In the genomic region with DNA sequence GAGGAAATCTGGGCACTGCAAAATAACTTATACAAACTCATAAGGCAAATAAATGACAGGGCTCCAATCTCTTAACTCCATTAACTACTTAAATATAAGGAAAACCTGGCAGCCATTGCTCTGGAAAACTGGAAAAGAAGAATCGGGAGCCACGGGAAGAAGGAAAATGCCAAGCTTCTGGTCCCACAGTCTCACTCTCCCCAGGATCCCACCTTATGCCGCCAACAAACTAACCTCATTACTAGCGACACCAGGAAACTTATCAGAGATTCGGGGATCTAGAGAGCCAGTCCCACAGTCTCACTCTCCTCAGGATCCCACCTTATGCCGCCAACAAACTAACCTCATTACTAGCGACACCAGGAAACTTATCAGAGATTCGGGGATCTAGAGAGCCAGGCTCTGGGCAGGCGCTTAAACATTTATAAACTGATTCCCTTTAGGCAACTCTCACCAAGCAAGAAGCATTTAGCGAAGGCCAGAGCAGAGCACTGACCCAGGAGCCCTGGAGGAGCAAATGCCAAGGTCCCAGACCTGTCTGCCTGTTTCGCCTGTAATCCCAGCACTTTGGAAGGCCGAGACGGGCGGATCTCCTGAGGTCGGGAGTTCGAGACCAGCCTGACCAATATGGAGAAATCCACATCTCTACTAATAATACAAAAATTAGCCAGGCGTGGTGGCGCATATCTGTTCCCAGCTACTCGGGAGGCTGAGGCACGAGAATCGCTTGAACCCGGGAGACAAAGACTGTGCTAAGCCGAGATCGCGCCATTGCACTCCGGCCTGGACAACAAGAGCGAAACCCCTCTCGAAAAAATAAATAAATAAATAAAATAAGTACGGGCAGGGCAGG, we compare ENCODE assay signal across 8 cellular contexts. TPM values are rescaled to one million over a fixed set of nuclear protein-coding genes. Genes with fewer than 3 reads are reported as not detected.
DNase-seq lines count a peak whose midpoint lies in the region; ATAC-seq, FAIRE-seq and TF ChIP-seq lines count a peak whose summit lies in the region.

No MANE protein-coding gene starts in this region.

- H3K18ac ChIP-seq in mesenchymal stem cell (ENCODE audit: low read depth in 1 of 2, low read length in 2 of 2) = no peak overlapping the region

- H3K27ac ChIP-seq in C4-2B (peak overlapping the region; percentile 85), HL-60 (replicated peaks) (peak overlapping the region; percentile 90), GM12878 (ENCODE audit: control insufficient read depth, insufficient read depth) (peak overlapping the region; percentile 82), mesenchymal stem cell (ENCODE audit: low read length, poor library complexity, severe bottlenecking) (no peak overlapping the region)

- H4K20me1 ChIP-seq in GM12878 (ENCODE audit: control insufficient read depth, insufficient read depth) = no peaks in the 10 kb centered on the region

- H3K14ac ChIP-seq in mesenchymal stem cell (ENCODE audit: low read length in 2 of 2) = no peak overlapping the region

- POLR2A ChIA-PET in GM12878 (lab: Charles Lee) = interaction anchor here (1.0 kb wide), 1 partner anchor 75 kb away, joined by 3 read pairs; no protein-coding TSS in a partner anchor

- H4K8ac ChIP-seq in mesenchymal stem cell (ENCODE audit: low read length) = no peak overlapping the region

- H2BK12ac ChIP-seq in mesenchymal stem cell (ENCODE audit: low read length in 2 of 2) = no peak overlapping the region

- H3K4me2 ChIP-seq in GM12878 (ENCODE audit: control insufficient read depth, insufficient read depth) (peak overlapping the region; percentile 79), mesenchymal stem cell (ENCODE audit: low read length, poor library complexity, severe bottlenecking) (peak overlapping the region; percentile 67)

- peak overlapping the region; percentile 81 for H2BK5ac ChIP-seq in mesenchymal stem cell (ENCODE audit: low read depth, low read length, poor library complexity, severe bottlenecking)

- peak overlapping the region; percentile 52 for H2BK120ac ChIP-seq in mesenchymal stem cell (ENCODE audit: low read depth, low read length)

- H3K4me1 ChIP-seq in GM12878 (ENCODE audit: control insufficient read depth, insufficient read depth, low read length) (no peaks in the 10 kb centered on the region; the same call in 1 of the 2 replicates), mesenchymal stem cell (ENCODE audit: control insufficient read depth, insufficient read depth, low read depth, low read length) (no peaks in the 10 kb centered on the region)

- H3K9ac ChIP-seq in GM12878 (ENCODE audit: control insufficient read depth, insufficient read depth, low read length) (peak overlapping the region; percentile 96), mesenchymal stem cell (ENCODE audit: low read length) (peak overlapping the region; percentile 96)

- H4K91ac ChIP-seq in mesenchymal stem cell (ENCODE audit: low read length) = peak overlapping the region; percentile 87

- H3K4ac ChIP-seq in mesenchymal stem cell (ENCODE audit: low read depth in 1 of 2, low read length in 2 of 2) = no peak overlapping the region

- peak overlapping the region; percentile 89 for H3K4me3 ChIP-seq in HL-60 (replicated peaks; ENCODE audit: insufficient read depth, low read length)
- peak overlapping the region; percentile 98 for H3K4me3 ChIP-seq in GM12878
- H3K4me3 ChIP-seq in mesenchymal stem cell (ENCODE audit: insufficient read depth in 1 of 2, low read depth in 1 of 2, low read length in 2 of 2) = peak overlapping the region; percentile 97 to 98

- TF ChIP-seq POLR2A in GM12878 (IDR thresholded peaks at IDR 0.05; ENCODE audit: low read depth, low read length) = no peak

- H2AFZ ChIP-seq in GM12878 (ENCODE audit: control insufficient read depth, low read depth, low read length) (no peak overlapping the region), mesenchymal stem cell (ENCODE audit: low read depth, low read length) (no peak overlapping the region)

- H3K9me3 ChIP-seq in GM12878 (replicated peaks; ENCODE audit: control insufficient read depth, insufficient read depth, low read length) (no peaks in the 10 kb centered on the region), mesenchymal stem cell (ENCODE audit: control insufficient read depth, low read length) (no peaks in the 10 kb centered on the region)

- RAD21 ChIA-PET in GM12878 (lab: Charles Lee; ENCODE audit: unreplicated experiment) = no interaction called here

- TF ChIP-seq CTCF in C4-2B (conservative IDR thresholded peaks at IDR 0.05) = no peak
- no peak for TF ChIP-seq CTCF in HL-60 (IDR thresholded peaks at IDR 0.05; ENCODE audit: insufficient read depth, low read length)
- TF ChIP-seq CTCF in GM12878 (IDR thresholded peaks at IDR 0.05 in 2 of 3, conservative IDR thresholded peaks at IDR 0.05 in 1 of 3; ENCODE audit: control insufficient read depth in 2 of 3, extremely low read depth in 1 of 3, insufficient read depth in 1 of 3, low read depth in 3 of 3, low read length in 3 of 3) = no peak
- TF ChIP-seq CTCF in GM13977 (IDR thresholded peaks at IDR 0.05; ENCODE audit: extremely low read depth, insufficient read depth, missing control alignments) = no peak

- H3K27me3 ChIP-seq in HL-60 (ENCODE audit: insufficient read depth, poor library complexity, severe bottlenecking) = no peaks in the 10 kb centered on the region
- H3K27me3 ChIP-seq in GM12878 (replicated peaks in 1 of 2; ENCODE audit: control insufficient read depth in 2 of 2, insufficient read depth in 2 of 2, low read length in 1 of 2) = no peaks in the 10 kb centered on the region; a peak in 2 of 4 replicates
- H3K27me3 ChIP-seq in mesenchymal stem cell (ENCODE audit: control insufficient read depth in 1 of 2, insufficient read depth in 1 of 2, low read length in 2 of 2) = peaks cover 9% of the 10 kb centered on the region in 2 experiments

- no peak overlapping the region for H3K23ac ChIP-seq in mesenchymal stem cell (ENCODE audit: low read length in 2 of 2)

- in situ Hi-C loops in GM12878 (cut with MboI) = no loop called here
- in situ Hi-C loops in GM13977 (cut with MboI; ENCODE audit: low pct_unique_long_range_greater_than_20kb, low sequenced_read_pairs, unreplicated experiment) = no loop called here

- BruUV-seq in GM12878 (replicated peaks; lab: Mats Ljungman, UMichigan) = TSS peak; percentile 58

- SMC1A ChIA-PET in GM12878 (lab: Charles Lee; ENCODE audit: uncharacterized antibody, unreplicated experiment) = no interaction called here

- H3K36me3 ChIP-seq in GM12878 (ENCODE audit: control insufficient read depth in 2 of 2, insufficient read depth in 2 of 2, low read length in 1 of 2) = peaks cover 0 to 7% of the 10 kb centered on the region in 2 experiments; a peak in 1 of 4 replicates
- peaks cover 0 to 6% of the 10 kb centered on the region in 2 experiments for H3K36me3 ChIP-seq in mesenchymal stem cell (ENCODE audit: control insufficient read depth in 1 of 2, insufficient read depth in 2 of 2, low read depth in 1 of 2, low read length in 2 of 2)

- ATAC-seq in GM12878 = 0 out of 3 replicates have a peak, but pooled peaks have one; percentile 3
- ATAC-seq in GM18907 (IDR thresholded peaks at IDR 0.05; ENCODE audit: unreplicated experiment) = no peak

- DNase-seq in HL-60 (ENCODE audit: low read depth in 1 of 2, low spot score in 1 of 2) (no peak), GM12878 (ENCODE audit: low read depth, low spot score) (no peak), mesenchymal stem cell (no peak), GM13977 (ENCODE audit: low spot score) (no peak), RCC 7860 (ENCODE audit: low spot score) (no peak), NCI-H2227 treated with DMSO at 0.1 percent for 48 hours (lab: John Stamatoyannopoulos, UW) (no peak)

- no peaks in the 10 kb centered on the region for H3K79me1 ChIP-seq in mesenchymal stem cell (replicated peaks; ENCODE audit: low read length, poor library complexity, severe bottlenecking)

- peaks cover 57% of the 10 kb centered on the region for H3K79me2 ChIP-seq in GM12878 (ENCODE audit: control insufficient read depth, insufficient read depth, low read length)

- 2% methylated on average over 29 of the region's 29 CpGs for WGBS in GM12878 (ENCODE audit: insufficient coverage, insufficient replicate concordance, low lambda C conversion rate, missing lambda C conversion rate)
- WGBS in mesenchymal stem cell = 43% methylated on average over 22 of the region's 29 CpGs

- intact Hi-C loops in GM12878 (cut with micrococcal nuclease; ENCODE audit: unreplicated experiment) = loop anchor here (1.0 to 5.0 kb wide), 2 partner anchors 75 to 132 kb away; no protein-coding TSS in a partner anchor

- CTCF ChIA-PET in GM12878 (lab: Yijun Ruan, JAX) = interaction anchor here (1.5 kb wide), 1 partner anchor 75 kb away, joined by 4 read pairs; no protein-coding TSS in a partner anchor

- H2BK15ac ChIP-seq in mesenchymal stem cell (ENCODE audit: low read depth, poor library complexity, severe bottlenecking) = no peak overlapping the region

- no peak for TF ChIP-seq EP300 in GM12878 (IDR thresholded peaks at IDR 0.05; ENCODE audit: borderline replicate concordance in 1 of 2, control insufficient read depth in 1 of 2, low read depth in 2 of 2, low read length in 2 of 2)

- peak; percentile 52 for FAIRE-seq in GM12878 (lab: Jason Lieb, UNC)
- FAIRE-seq in RCC 7860 (lab: Jason Lieb, UNC) = no peak

- TF ChIP-seq RAD21 in GM12878 (IDR thresholded peaks at IDR 0.05; ENCODE audit: insufficient read depth, low read depth, low read length) = no peak

- no peak overlapping the region for H2AK5ac ChIP-seq in mesenchymal stem cell (ENCODE audit: low read length, severe bottlenecking)

TF ChIP-seq in GM12878, 131 proteins besides CTCF, POLR2A, EP300 and RAD21 (continues in another document):
- no peak for TF ChIP-seq RUNX3 (IDR thresholded peaks at IDR 0.05; ENCODE audit: low read length)
- no peak for TF ChIP-seq TBL1XR1 (IDR thresholded peaks at IDR 0.05; ENCODE audit: low read depth, low read length)

RNA-seq across cellular contexts. Expression of gene PSMB2, which starts 0.7 kb away (rescaled TPM):
- 19.3 and 19.8 TPM in 2 replicates for total RNA-seq in GM12878 (2013; cell fraction: nucleolus; rRNA removed)
- total RNA-seq in GM12878 (2014; rRNA removed) (71.7 and 78.0 TPM in 2 replicates), GM12878 (2014; rRNA removed; fragmentation: Illumina TruSeq; extraction: Trizol) (83.6 and 85.3 TPM in 2 replicates), GM12878 (2021) (115 and 120 TPM in 2 replicates)
- 54.3 TPM for polyA plus RNA-seq in GM12878 (2011; ENCODE audit: low read depth)
- polyA plus RNA-seq in GM12878 (2011; rRNA removed) (76.5 and 119 TPM in 2 replicates), GM12878 (2014; fragmentation: Illumina TruSeq; extraction: Trizol) (169 and 187 TPM in 2 replicates), GM12878 (2014; fragmentation: Nextera tagmentation; extraction: Ambion mirVana) (100 to 1,000 TPM; 289 to 299 TPM), GM12878 (2014; rRNA removed) (116 and 122 TPM in 2 replicates), GM12878 (2016; fragmentation: Nextera tagmentation; extraction: Ambion mirVana) (100 to 1,000 TPM; 249 TPM)
- 114 and 136 TPM in 2 replicates for polyA plus RNA-seq in GM12878 (2011; cell fraction: cytosol; rRNA removed)
- 51.7 and 60.1 TPM in 2 replicates for polyA plus RNA-seq in GM12878 (2011; cell fraction: nucleus; rRNA removed)
- 65.5 and 66.5 TPM in 2 replicates for polyA plus RNA-seq in GM12878 (2012)
- polyA minus RNA-seq in GM12878 (2011; rRNA and poly(A)+ RNA removed) = 65.5 and 69.6 TPM in 2 replicates
- polyA minus RNA-seq in GM12878 (2011; cell fraction: cytosol; rRNA and poly(A)+ RNA removed) = 39.6 and 50.9 TPM in 2 replicates
- 10.5 and 19.5 TPM in 2 replicates for polyA minus RNA-seq in GM12878 (2011; cell fraction: nucleus; rRNA and poly(A)+ RNA removed)
- 169 TPM for polyA plus RNA-seq in mesenchymal stem cell (2013, experiment 1 of 2)
- polyA plus RNA-seq in mesenchymal stem cell (2013, experiment 2 of 2) = 180 TPM
